In genomic region chr12:91663331-91663998, GRCh38 we compare ENCODE assay signal across 20 cellular contexts.
DNase-seq lines count a peak whose midpoint lies in the region; TF ChIP-seq lines count a peak whose summit lies in the region.
"Had no signal": no experiment of that assay in that cellular context is flagged by ENCODE, and none has a peak within 500 bp of the region (broad histone marks: within the 10 kb centered on the region; RNA-seq: fewer than 3 reads in every experiment).

No MANE protein-coding gene starts in this region.

- DNase-seq in NCI-H1417 (lab: John Stamatoyannopoulos, UW) (peak in 2 of 3 experiments; percentile 27 to 73), NCI-H1417 treated with DMSO at 0.1 percent for 48 hours (lab: John Stamatoyannopoulos, UW) (no peak), NCI-H345 (lab: John Stamatoyannopoulos, UW) (peak; percentile 87), cerebellar cortex (ENCODE audit: low spot score) (peak; percentile 16), renal cortical epithelial cell (ENCODE audit: low read depth) (peak; percentile 44), SK-N-SH (no peak), NCI-H1694 (lab: John Stamatoyannopoulos, UW) (no peak), HuH-7 (ENCODE audit: low spot score) (no peak)
- DNase-seq: activated CD4-positive, alpha-beta T cell treated with anti-CD3 and anti-CD28 coated beads for 4 hours; activated naive CD4-positive, alpha-beta T cell treated with Interleukin-2 at 50 U/mL for 16 hours; CD4-positive, CD25-positive, alpha-beta regulatory T cell; gastrocnemius medialis; GOT3; KG1; lower lobe of right lung; naive B cell; NCI-H187 treated with DMSO at 0.1 percent for 48 hours; psoas muscle; stimulated activated naive CD4-positive, alpha-beta T cell treated with Interleukin-2 at 50 U/mL for 16 hours had no signal

- no peak overlapping the region for H3K27ac ChIP-seq in SK-N-SH (ENCODE audit: low read depth in 2 of 2, low read length in 1 of 2)
- H3K27ac ChIP-seq: ascending aorta, gastrocnemius medialis, lower lobe of right lung, psoas muscle had no signal

- POLR2A ChIA-PET in SK-N-SH (lab: Yijun Ruan, JAX) = no interaction called here

- H3K36me3 ChIP-seq in SK-N-SH (replicated peaks in 1 of 2; ENCODE audit: control insufficient read depth in 1 of 2, insufficient read depth in 2 of 2, low read length in 1 of 2) = no peaks in the 10 kb centered on the region
- H3K36me3 ChIP-seq: ascending aorta, gastrocnemius medialis, lower lobe of right lung had no signal

- no peak for TF ChIP-seq CTCF in SK-N-SH (IDR thresholded peaks at IDR 0.05)

- H3K9me3 ChIP-seq in SK-N-SH = no peaks in the 10 kb centered on the region; the same call in 1 of the 2 replicates
- H3K9me3 ChIP-seq: ascending aorta, gastrocnemius medialis, lower lobe of right lung, psoas muscle had no signal

- H2AFZ ChIP-seq in SK-N-SH (ENCODE audit: low read depth) = no peak overlapping the region

- WGBS in SK-N-SH (ENCODE audit: low lambda C conversion rate) = 36% methylated on average over 7 of the region's 7 CpGs

- TF ChIP-seq EP300 in SK-N-SH (IDR thresholded peaks at IDR 0.05; ENCODE audit: borderline replicate concordance in 1 of 2, low read depth in 1 of 2, low read length in 1 of 2) = no peak

- TF ChIP-seq RAD21 in SK-N-SH (IDR thresholded peaks at IDR 0.05; ENCODE audit: low read length) = no peak

- no peaks in the 10 kb centered on the region for H3K79me2 ChIP-seq in SK-N-SH (ENCODE audit: insufficient read depth)

- no peak overlapping the region for H3K4me3 ChIP-seq in SK-N-SH (ENCODE audit: low read depth in 2 of 2, low read length in 1 of 2)
- H3K4me3 ChIP-seq: ascending aorta, gastrocnemius medialis, lower lobe of right lung, psoas muscle had no signal

- H3K4me1 ChIP-seq in SK-N-SH (ENCODE audit: control insufficient read depth in 1 of 2, insufficient read depth in 2 of 2, low read depth in 1 of 2, low read length in 1 of 2) = no peaks in the 10 kb centered on the region
- H3K4me1 ChIP-seq: ascending aorta, lower lobe of right lung, psoas muscle had no signal

- H3K9me2 ChIP-seq in SK-N-SH = no peaks in the 10 kb centered on the region

- no peaks in the 10 kb centered on the region for H3K27me3 ChIP-seq in SK-N-SH (ENCODE audit: insufficient read depth)
- H3K27me3 ChIP-seq: ascending aorta, gastrocnemius medialis had no signal

- H3K9ac ChIP-seq in SK-N-SH = no peak overlapping the region

- no peaks in the 10 kb centered on the region for H4K20me1 ChIP-seq in SK-N-SH (ENCODE audit: insufficient read depth)

- CTCF ChIA-PET in SK-N-SH (lab: Yijun Ruan, JAX) = no interaction called here

- H3K4me2 ChIP-seq in SK-N-SH = no peak overlapping the region

- no peaks in the 10 kb centered on the region for H3F3A ChIP-seq in SK-N-SH (replicated peaks; ENCODE audit: insufficient read depth)

TF ChIP-seq in SK-N-SH, 30 proteins besides CTCF, POLR2A, EP300 and RAD21:
- TF ChIP-seq RCOR1 (IDR thresholded peaks at IDR 0.05; ENCODE audit: low read length) (no peak), GABPA (IDR thresholded peaks at IDR 0.05; ENCODE audit: low read depth) (no peak), RFX5 (IDR thresholded peaks at IDR 0.05; ENCODE audit: low read length) (no peak), NRF1 (IDR thresholded peaks at IDR 0.05; ENCODE audit: low read depth, low read length) (no peak), ZBTB33 (IDR thresholded peaks at IDR 0.05; ENCODE audit: borderline replicate concordance, low read depth) (no peak)

Comparison
In these comparisons a context has a peak if more than half of its experiments do, and no peak if none do; other contexts are left out.
1. DNase-seq: peak in NCI-H1417 (2 of 3), NCI-H345 (single experiment), cerebellar cortex (single experiment) and renal cortical epithelial cell (single experiment); none in NCI-H1417 treated with DMSO at 0.1 percent for 48 hours (single experiment), SK-N-SH (single experiment), NCI-H1694 (single experiment) and HuH-7 (single experiment).